In the genomic region with DNA sequence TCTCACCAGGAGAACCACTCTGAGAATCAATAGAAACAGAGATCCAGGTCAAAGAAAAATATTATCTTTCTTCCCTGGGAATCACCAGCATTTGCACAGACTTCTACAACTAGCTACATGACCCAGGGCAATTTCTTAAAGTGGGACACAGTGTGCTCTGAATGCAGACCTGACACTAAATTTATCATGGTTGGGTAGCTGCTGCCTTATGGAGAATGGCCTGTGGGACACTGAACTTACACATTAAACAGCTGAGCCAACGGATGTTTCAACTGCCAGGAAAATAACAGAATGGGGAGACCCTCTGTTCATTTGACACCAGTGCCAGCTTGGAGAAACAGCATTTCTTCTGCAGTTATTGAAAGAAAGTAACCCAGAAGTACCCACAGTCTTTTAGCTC, we compare ENCODE assay signal across 24 cellular contexts. TPM values are rescaled to one million over a fixed set of nuclear protein-coding genes. Genes with fewer than 3 reads are reported as not detected.
A peak's percentile ranks its signal among the peaks of the same experiment; 100 is the strongest.
DNase-seq lines count a peak whose midpoint lies in the region; ATAC-seq and TF ChIP-seq lines count a peak whose summit lies in the region.
"Had no signal": no experiment of that assay in that cellular context is flagged by ENCODE, and none has a peak within 500 bp of the region (broad histone marks: within the 10 kb centered on the region; RNA-seq: fewer than 3 reads in every experiment).

No MANE protein-coding gene starts in this region.

- H3K14ac ChIP-seq in trophoblast cell (ENCODE audit: low read length) = no peak overlapping the region

- H3K23ac ChIP-seq in trophoblast cell (ENCODE audit: low read length) = no peak overlapping the region

- no peaks in the 10 kb centered on the region for H3K9me3 ChIP-seq in cardiac muscle cell (ENCODE audit: low read depth)
- H3K9me3 ChIP-seq in heart right ventricle = no peaks in the 10 kb centered on the region
- H3K9me3 ChIP-seq in trophoblast cell (ENCODE audit: insufficient read depth, low read depth, low read length) = no peaks in the 10 kb centered on the region
- H3K9me3 ChIP-seq in MG63 = no peaks in the 10 kb centered on the region; the same call in none of the 2 replicates
- H3K9me3 ChIP-seq: A549, Caco-2 had no signal

- H3K27me3 ChIP-seq in cardiac muscle cell (no peaks in the 10 kb centered on the region), heart right ventricle (no peaks in the 10 kb centered on the region), trophoblast cell (ENCODE audit: insufficient read depth, low read length) (no peaks in the 10 kb centered on the region), MG63 (no peaks in the 10 kb centered on the region)
- H3K27me3 ChIP-seq: BLaER1 treated with 17β-estradiol and CSF1 and Interleukin-3, amounts not matched to agents 10 nM and 100 nM had no signal

- no peak overlapping the region for H3K4ac ChIP-seq in trophoblast cell (ENCODE audit: low read depth, low read length)

- H4K91ac ChIP-seq in trophoblast cell (ENCODE audit: low read depth, low read length) = peak overlapping the region; percentile 10

- H3K4me1 ChIP-seq in cardiac muscle cell (ENCODE audit: low read depth) (peaks cover 78% of the 10 kb centered on the region), heart right ventricle (peaks cover 9 to 98% (median 67%) of the 10 kb centered on the region in 9 donors), trophoblast cell (ENCODE audit: control insufficient read depth in 1 of 2, insufficient read depth in 2 of 2, low read length in 2 of 2) (peaks cover 12 to 24% of the 10 kb centered on the region in 2 experiments)
- H3K4me1 ChIP-seq: Caco-2 had no signal

- H3K18ac ChIP-seq in trophoblast cell (ENCODE audit: low read length) = no peak overlapping the region

- H3K27ac ChIP-seq in cardiac muscle cell (peak overlapping the region; percentile 60), heart right ventricle (peak overlapping the region in 3 of 10 donors; percentile 10 to 38 (median 19)), trophoblast cell (ENCODE audit: low read depth, low read length) (peak overlapping the region; percentile 21)
- H3K27ac ChIP-seq: 22Rv1; A549; BLaER1 treated with 17β-estradiol and CSF1 and Interleukin-3, amounts not matched to agents 10 nM and 100 nM; C4-2B had no signal

- H2AK5ac ChIP-seq in trophoblast cell (ENCODE audit: low read length) = no peak overlapping the region

- H3K4me3 ChIP-seq in cardiac muscle cell (no peak overlapping the region), heart right ventricle (no peak overlapping the region), trophoblast cell (ENCODE audit: low read depth, low read length) (no peak overlapping the region), MG63 (no peak overlapping the region)
- H3K4me3 ChIP-seq: A549; BLaER1 treated with 17β-estradiol and CSF1 and Interleukin-3, amounts not matched to agents 10 nM and 100 nM had no signal

- H3K79me1 ChIP-seq in trophoblast cell (ENCODE audit: low read length) = peaks cover 24% of the 10 kb centered on the region

- H4K8ac ChIP-seq in trophoblast cell (ENCODE audit: low read depth, low read length) = no peak overlapping the region

- H3K36me3 ChIP-seq in cardiac muscle cell = peaks cover 3% of the 10 kb centered on the region
- H3K36me3 ChIP-seq in heart right ventricle = no peaks in the 10 kb centered on the region
- no peaks in the 10 kb centered on the region for H3K36me3 ChIP-seq in trophoblast cell (ENCODE audit: control insufficient read depth in 1 of 2, insufficient read depth in 2 of 2, low read length in 2 of 2)
- H3K36me3 ChIP-seq in MG63 = 0 out of 2 replicates have a peak, but pooled peaks cover 2% of the 10 kb centered on the region

- H4K12ac ChIP-seq in trophoblast cell (ENCODE audit: low read depth, low read length) = no peak overlapping the region

- peak overlapping the region; percentile 8 for H2BK5ac ChIP-seq in trophoblast cell (ENCODE audit: low read depth, low read length, poor library complexity)

- peak overlapping the region; percentile 20 for H2BK120ac ChIP-seq in trophoblast cell (ENCODE audit: insufficient read depth, low read length, poor library complexity)

- 58 to 64% methylated on average over 1 of the region's 1 CpG for WGBS in heart right ventricle, 2 donors
- no CpG with 5 or more reads among the region's 1 CpG for WGBS in trophoblast cell (ENCODE audit: extremely low coverage, insufficient coverage, insufficient read length)

- H3K79me2 ChIP-seq in trophoblast cell (ENCODE audit: control insufficient read depth, insufficient read depth, low read length, poor library complexity) = no peaks in the 10 kb centered on the region

- H3K9ac ChIP-seq in trophoblast cell (ENCODE audit: low read length) = no peak overlapping the region
- H3K9ac ChIP-seq: BLaER1 treated with 17β-estradiol and CSF1 and Interleukin-3, amounts not matched to agents 10 nM and 100 nM had no signal

- no peak overlapping the region for H3K4me2 ChIP-seq in trophoblast cell (ENCODE audit: low read length)
- H3K4me2 ChIP-seq: A549; BLaER1 treated with 17β-estradiol and CSF1 and Interleukin-3, amounts not matched to agents 10 nM and 100 nM had no signal

- in situ Hi-C loops in G401 (cut with HindIII; ENCODE audit: low sequenced_read_pairs) = no loop called here

- intact Hi-C loops in heart right ventricle (cut with DNase I) (no loop called here), left ventricle myocardium superior (cut with micrococcal nuclease) (no loop called here), cardiac septum (cut with DNase I) (no loop called here)

- DNase-seq in cardiac muscle cell (ENCODE audit: low read depth in 1 of 2, low spot score in 1 of 2) (no peak), heart right ventricle (no peak), left ventricle myocardium superior (no peak), cardiac septum (ENCODE audit: low spot score) (no peak), G401 (ENCODE audit: low spot score) (peak; percentile 17), trophoblast cell (no peak), NCI-H510A treated with DMSO at 0.1 percent for 48 hours (lab: John Stamatoyannopoulos, UW) (no peak), MG63 (no peak)
- DNase-seq: AML-193; Caco-2; Calu3; CD4-positive, alpha-beta T cell; CD8-positive, alpha-beta T cell; DMS 273 treated with DMSO at 0.1 percent for 48 hours; DMS153; DMS53; DMS79; DND-41; EL; GF-D8 had no signal

- H2BK12ac ChIP-seq in trophoblast cell (ENCODE audit: low read length) = peak overlapping the region; percentile 32

- ATAC-seq in heart right ventricle (no peak), left ventricle myocardium superior (peak; percentile 12)
- ATAC-seq: A549; CD8-positive, alpha-beta T cell had no signal

- H2AFZ ChIP-seq in trophoblast cell (ENCODE audit: insufficient read depth, low read length, poor library complexity) = no peak overlapping the region

- no peak for TF ChIP-seq CTCF in cardiac muscle cell (IDR thresholded peaks at IDR 0.05; ENCODE audit: low read depth, low read length)
- no peak for TF ChIP-seq CTCF in heart right ventricle (IDR thresholded peaks at IDR 0.05)

RNA-seq across cellular contexts. Expression of gene SLC8A1, which starts 54.2 kb away (rescaled TPM):
- total RNA-seq in cardiac muscle cell (492 and 682 TPM in 2 replicates), heart right ventricle (1,000 to 10,000 TPM in 7 of 10 donors, 100 to 1,000 TPM in 3; 791 to 1,497 (median 1,148) TPM), left ventricle myocardium superior (1,122 TPM), cardiac septum (906 TPM)
- polyA plus RNA-seq in cardiac muscle cell (103 and 173 TPM in 2 replicates), heart right ventricle (10 to 100 TPM; 11.1 to 46.1 TPM)
- total RNA-seq in G401 (2014; rRNA removed; shearing (Covaris generic)) = 149 and 199 TPM in 2 replicates
- 13.3 and 13.7 TPM in 2 replicates for polyA plus RNA-seq in trophoblast cell (2013)
- 6.0 and 11.1 TPM in 2 replicates for total RNA-seq in MG63 (2014; rRNA removed; shearing (Covaris generic); ENCODE audit: low replicate concordance)
- total RNA-seq: CD8-positive, alpha-beta T cell had no signal

Comparison
In these comparisons a context has a peak if more than half of its experiments do, and no peak if none do; other contexts are left out.
1. RNA of gene SLC8A1, which starts 54.2 kb away (total RNA-seq): 791 to 1,497 TPM in heart right ventricle, 1,122 TPM in left ventricle myocardium superior (single experiment), 906 TPM in cardiac septum (single experiment), 492 to 682 TPM in cardiac muscle cell and 149 to 199 TPM in G401; 6.0 to 11.1 TPM in MG63; every median in the first group is over 10 times any median in the second.